ENCODE assay signal across 8 cellular contexts in genomic region chr4:75512336-75513211, GRCh38. TPM values are rescaled to one million over a fixed set of nuclear protein-coding genes. Genes with fewer than 3 reads are reported as not detected.
A peak's percentile ranks its signal among the peaks of the same experiment; 100 is the strongest.
DNase-seq lines count a peak whose midpoint lies in the region; ATAC-seq and TF ChIP-seq lines count a peak whose summit lies in the region.

No MANE protein-coding gene starts in this region.

- H3K4me1 ChIP-seq in right atrium auricular region (peaks cover 0 to 50% of the 10 kb centered on the region in 2 donors), smooth muscle cell (ENCODE audit: low read depth) (peaks cover 33% of the 10 kb centered on the region)

- 33% methylated on average over 6 of the region's 6 CpGs for WGBS in smooth muscle cell (ENCODE audit: low lambda C conversion rate)

- peaks cover 9% of the 10 kb centered on the region for H3F3A ChIP-seq in smooth muscle cell (ENCODE audit: low read depth)

- peaks cover 77% of the 10 kb centered on the region for H3K79me2 ChIP-seq in smooth muscle cell (ENCODE audit: low read depth)

- H3K27ac ChIP-seq in right atrium auricular region (peak overlapping the region; percentile 97 to 98), smooth muscle cell (ENCODE audit: low read depth) (peak overlapping the region; percentile 90)

- TF ChIP-seq CTCF in right atrium auricular region (IDR thresholded peaks at IDR 0.05) (no peak), fibroblast of the aortic adventitia (IDR thresholded peaks at IDR 0.05; ENCODE audit: insufficient read depth, low read length) (no peak), smooth muscle cell (IDR thresholded peaks at IDR 0.05; ENCODE audit: borderline replicate concordance, insufficient read depth, poor library complexity, severe bottlenecking) (no peak)

- peaks cover 11% of the 10 kb centered on the region for H3K36me3 ChIP-seq in right atrium auricular region
- peaks cover 3% of the 10 kb centered on the region for H3K36me3 ChIP-seq in smooth muscle cell (ENCODE audit: low read depth)

- peak overlapping the region; percentile 81 for H2AFZ ChIP-seq in smooth muscle cell (ENCODE audit: low read depth)

- intact Hi-C loops in left ventricle myocardium superior (cut with micrococcal nuclease) = no loop called here

- ATAC-seq in left ventricle myocardium superior = no peak
- no peak for ATAC-seq in HG03139 (IDR thresholded peaks at IDR 0.05; ENCODE audit: unreplicated experiment)

- in situ Hi-C loops in SK-MEL-5 (cut with HindIII; ENCODE audit: low pct_unique_long_range_greater_than_20kb, low sequenced_read_pairs) = no loop called here

- peak overlapping the region; percentile 87 for H3K9ac ChIP-seq in smooth muscle cell (ENCODE audit: low read depth)

- H3K4me3 ChIP-seq in right atrium auricular region (peak overlapping the region; percentile 72 to 85), fibroblast of the aortic adventitia (ENCODE audit: low read depth, low read length) (peak overlapping the region; percentile 96), smooth muscle cell (peak overlapping the region; percentile 78)

- peak overlapping the region; percentile 92 for H3K4me2 ChIP-seq in smooth muscle cell

- no peaks in the 10 kb centered on the region for H3K27me3 ChIP-seq in right atrium auricular region
- no peaks in the 10 kb centered on the region for H3K27me3 ChIP-seq in smooth muscle cell (ENCODE audit: low read depth)

- no peak for DNase-seq in right atrium auricular region (ENCODE audit: low spot score)
- no peak for DNase-seq in left ventricle myocardium superior
- DNase-seq in SK-MEL-5 (ENCODE audit: low read depth, low spot score) = peak; percentile 81
- DNase-seq in fibroblast of the aortic adventitia (ENCODE audit: low read depth) = peak; percentile 48
- DNase-seq in smooth muscle cell (lab: John Stamatoyannopoulos, UW; ENCODE audit: unreplicated experiment) = no peak
- DNase-seq in DMS153 treated with DMSO at 0.1 percent for 48 hours (lab: John Stamatoyannopoulos, UW; ENCODE audit: unreplicated experiment) = no peak
- DNase-seq in central memory CD4-positive, alpha-beta T cell = no peak

- H3K9me3 ChIP-seq in right atrium auricular region = no peaks in the 10 kb centered on the region
- no peaks in the 10 kb centered on the region for H3K9me3 ChIP-seq in smooth muscle cell (replicated peaks; ENCODE audit: low read depth)

- peaks cover 11% of the 10 kb centered on the region for H4K20me1 ChIP-seq in smooth muscle cell (ENCODE audit: low read depth)

RNA-seq across cellular contexts. Expression of gene RCHY1, which starts 1.6 kb away (rescaled TPM):
- 10 to 100 TPM; 28.6 to 36.3 TPM for total RNA-seq in right atrium auricular region
- 50.5 TPM for total RNA-seq in left ventricle myocardium superior
- total RNA-seq in SK-MEL-5 (2014; rRNA removed; shearing (Covaris generic)) = 42.9 and 53.5 TPM in 2 replicates
- 32.7 and 33.8 TPM in 2 replicates for polyA plus RNA-seq in SK-MEL-5 (2015; cell fraction: cytosol; rRNA removed)
- polyA plus RNA-seq in SK-MEL-5 (2015; cell fraction: nucleus; rRNA removed) = 51.8 and 62.8 TPM in 2 replicates
- 27.3 and 44.0 TPM in 2 replicates for total RNA-seq in fibroblast of the aortic adventitia (ENCODE audit: low replicate concordance)
- total RNA-seq in smooth muscle cell = 45.9 and 54.4 TPM in 2 replicates
- polyA plus RNA-seq in smooth muscle cell = 19.3 and 26.7 TPM in 2 replicates

RNA-seq across cellular contexts. Expression of gene THAP6, which starts 1.7 kb away (rescaled TPM):
- total RNA-seq in right atrium auricular region (10 to 100 TPM; 10.1 to 13.8 TPM), left ventricle myocardium superior (22.2 TPM), fibroblast of the aortic adventitia (ENCODE audit: low replicate concordance) (22.0 and 44.6 TPM in 2 replicates), smooth muscle cell (14.7 and 21.3 TPM in 2 replicates)
- total RNA-seq in SK-MEL-5 (2014; rRNA removed; shearing (Covaris generic)) = 18.6 and 19.8 TPM in 2 replicates
- 8.1 and 11.2 TPM in 2 replicates for polyA plus RNA-seq in SK-MEL-5 (2015; cell fraction: cytosol; rRNA removed)
- polyA plus RNA-seq in SK-MEL-5 (2015; cell fraction: nucleus; rRNA removed) = 21.2 and 36.3 TPM in 2 replicates
- 7.4 and 9.3 TPM in 2 replicates for polyA plus RNA-seq in smooth muscle cell

RNA-seq across cellular contexts. Expression of gene ODAPH, which starts 43.3 kb away (rescaled TPM):
- total RNA-seq in right atrium auricular region = not detected
- not detected for total RNA-seq in left ventricle myocardium superior
- total RNA-seq in SK-MEL-5 (2014; rRNA removed; shearing (Covaris generic)) = not detected in 2 replicates
- not detected in 2 replicates for polyA plus RNA-seq in SK-MEL-5 (2015; cell fraction: cytosol; rRNA removed)
- not detected in 2 replicates for polyA plus RNA-seq in SK-MEL-5 (2015; cell fraction: nucleus; rRNA removed)
- total RNA-seq in fibroblast of the aortic adventitia (ENCODE audit: low replicate concordance) = not detected in 2 replicates
- 142 and 193 TPM in 2 replicates for total RNA-seq in smooth muscle cell
- polyA plus RNA-seq in smooth muscle cell = 165 and 543 TPM in 2 replicates

Comparison
In these comparisons a context has a peak if more than half of its experiments do, and no peak if none do; other contexts are left out.
1. DNase-seq: peak in SK-MEL-5 (single experiment) and fibroblast of the aortic adventitia (single experiment); none in right atrium auricular region (single experiment), left ventricle myocardium superior (single experiment), smooth muscle cell (single experiment), DMS153 treated with DMSO at 0.1 percent for 48 hours (single experiment) and central memory CD4-positive, alpha-beta T cell (single experiment).
2. RNA of gene ODAPH, which starts 43.3 kb away (total RNA-seq): 142 to 193 TPM in smooth muscle cell; not detected in left ventricle myocardium superior (single experiment), not detected in right atrium auricular region, not detected in SK-MEL-5 and not detected in fibroblast of the aortic adventitia; every median in the first group is over 100 times any median in the second.
3. Peak in every context shown above with its lines, with median percentiles within 50 percentile points of each other: H3K4me3 ChIP-seq.